In genomic region chr2:183124222-183124956, GRCh38 we compare ENCODE assay signal across 8 cellular contexts. TPM values are rescaled to one million over a fixed set of nuclear protein-coding genes. Genes with fewer than 3 reads are reported as not detected.
DNase-seq lines count a peak whose midpoint lies in the region; ATAC-seq and TF ChIP-seq lines count a peak whose summit lies in the region.

A gene with protein sequence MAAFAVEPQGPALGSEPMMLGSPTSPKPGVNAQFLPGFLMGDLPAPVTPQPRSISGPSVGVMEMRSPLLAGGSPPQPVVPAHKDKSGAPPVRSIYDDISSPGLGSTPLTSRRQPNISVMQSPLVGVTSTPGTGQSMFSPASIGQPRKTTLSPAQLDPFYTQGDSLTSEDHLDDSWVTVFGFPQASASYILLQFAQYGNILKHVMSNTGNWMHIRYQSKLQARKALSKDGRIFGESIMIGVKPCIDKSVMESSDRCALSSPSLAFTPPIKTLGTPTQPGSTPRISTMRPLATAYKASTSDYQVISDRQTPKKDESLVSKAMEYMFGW (plus strand): TSS chr2:183124443. CDS start chr2:183124458, 15 bp downstream.

- peaks cover 21% of the 10 kb centered on the region for H3K36me3 ChIP-seq in OCI-LY7 (ENCODE audit: insufficient read depth, low read length)

- TSS peak; percentile 86 for BruUV-seq in OCI-LY7 (replicated peaks; lab: Mats Ljungman, UMichigan)

- H3K9me3 ChIP-seq in OCI-LY7 (ENCODE audit: low read length), result no peaks in the 10 kb centered on the region

- peak within 1 kb of the TSS; percentile 87 for H3K4me2 ChIP-seq in OCI-LY7 (ENCODE audit: low read length)

- peaks cover 49% of the 10 kb centered on the region for H3K79me2 ChIP-seq in OCI-LY7 (ENCODE audit: insufficient read depth, low read depth, low read length)

- CTCF ChIA-PET in OCI-LY7 (lab: Charles Lee; ENCODE audit: unreplicated experiment), result no interaction called here

- intact Hi-C loops in OCI-LY7 (cut with micrococcal nuclease; ENCODE audit: unreplicated experiment), result no loop called here

- no peak for TF ChIP-seq CTCF in OCI-LY7 (conservative IDR thresholded peaks at IDR 0.05; ENCODE audit: low read length)

- ATAC-seq in GM21526 (IDR thresholded peaks at IDR 0.05; ENCODE audit: low FRiP score, unreplicated experiment), result peak; percentile 90

- POLR2A ChIA-PET in OCI-LY7 (lab: Charles Lee), result interaction anchor here (0.7 to 2.3 kb wide), 9 partner anchors 8 to 408 kb away, joined by 3 to 10 read pairs (median 3); partner anchors contain the start of genes DNAJC10 and DUSP19

- peak within 1 kb of the TSS; percentile 97 for H2AFZ ChIP-seq in OCI-LY7 (ENCODE audit: low read length)

- peak; percentile 84 for DNase-seq in D341Med (ENCODE audit: low spot score)
- peak; percentile 22 for DNase-seq in HuH-7.5 (ENCODE audit: low spot score)
- DNase-seq in OCI-LY7 (ENCODE audit: low spot score), result peak; percentile 95
- peak; percentile 82 for DNase-seq in activated T-cell treated with anti-CD3 and anti-CD28 coated beads for 1 hour (ENCODE audit: low read depth)
- peak; percentile 64 for DNase-seq in epidermal melanocyte (ENCODE audit: insufficient read length, low spot score)
- peak; percentile 88 for DNase-seq in middle frontal gyrus (ENCODE audit: extremely low spot score, low spot score)
- peak; percentile 58 to 78 for DNase-seq in stimulated activated CD8-positive, alpha-beta memory T cell treated with anti-CD3 and anti-CD28 coated beads, Interleukin-2, amount 100 ng/mL, for 48 hours (ENCODE audit: low read depth in 2 of 2)

- H3K9me2 ChIP-seq in OCI-LY7 (ENCODE audit: insufficient read depth, low read length), result no peaks in the 10 kb centered on the region

- H3K27ac ChIP-seq in OCI-LY7 (ENCODE audit: low read depth, low read length, poor library complexity, severe bottlenecking), result peak within 1 kb of the TSS; percentile 88

- H3K4me1 ChIP-seq in OCI-LY7 (ENCODE audit: insufficient read depth, low read length, poor library complexity, severe bottlenecking), result peaks cover 22% of the 10 kb centered on the region

- peaks cover 33% of the 10 kb centered on the region; the same call in 1 of the 2 replicates for H4K20me1 ChIP-seq in OCI-LY7 (ENCODE audit: insufficient read depth, low read length)

- H3K4me3 ChIP-seq in OCI-LY7 (ENCODE audit: low read depth, low read length, poor library complexity, severe bottlenecking), result peak within 1 kb of the TSS; percentile 97

RNA-seq across cellular contexts. Expression of the gene that starts here (rescaled TPM):
- total RNA-seq in OCI-LY7 (2014; rRNA removed; shearing (Covaris generic)), result 36.5 and 40.2 TPM in 2 replicates
- total RNA-seq in OCI-LY7 (2022), result 36.0 and 37.3 TPM in 2 replicates

Comparison
In these comparisons a context has a peak if more than half of its experiments do, and no peak if none do; other contexts are left out.
1. Peak in every context shown above with its lines: DNase-seq, ATAC-seq, H3K4me3 ChIP-seq and H3K27ac ChIP-seq.
2. DNase-seq: peak in every context shown above with its lines; median percentile 95 in OCI-LY7; 88 in middle frontal gyrus; 84 in D341Med; 82 in activated T-cell treated with anti-CD3 and anti-CD28 coated beads for 1 hour; 68 in stimulated activated CD8-positive, alpha-beta memory T cell treated with anti-CD3 and anti-CD28 coated beads, Interleukin-2, amount 100 ng/mL, for 48 hours; 64 in epidermal melanocyte; 22 in HuH-7.5.